20 cellular contexts compared by ENCODE assay signal in the genomic region with DNA sequence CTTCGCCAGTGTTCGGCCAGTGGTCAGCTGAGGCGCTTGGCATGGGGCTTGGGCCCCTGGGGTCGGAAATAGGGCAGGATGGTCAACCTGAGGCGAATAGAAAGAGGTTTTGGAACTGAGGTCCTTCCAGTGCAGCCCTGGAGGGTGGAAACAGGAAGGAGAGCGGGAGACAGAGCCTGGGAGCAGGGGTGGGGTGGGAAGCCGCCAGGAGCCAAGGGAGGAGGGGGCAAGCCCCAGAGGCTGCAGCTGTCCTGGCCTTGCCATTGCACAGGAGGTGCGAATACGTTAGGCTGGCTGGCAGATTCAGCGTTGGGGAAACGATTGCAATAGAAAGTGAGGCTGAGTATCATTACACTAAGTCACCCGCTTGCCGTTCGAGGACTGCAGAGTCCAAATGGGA. TPM values are rescaled to one million over a fixed set of nuclear protein-coding genes. Genes with fewer than 3 reads are reported as not detected.
DNase-seq lines count a peak whose midpoint lies in the region; ATAC-seq and TF ChIP-seq lines count a peak whose summit lies in the region.
"Had no signal": no experiment of that assay in that cellular context is flagged by ENCODE, and none has a peak within 500 bp of the region (broad histone marks: within the 10 kb centered on the region; RNA-seq: fewer than 3 reads in every experiment).

No MANE protein-coding gene starts in this region.

- H2AK5ac ChIP-seq in IMR-90 (ENCODE audit: low read depth, low read length), result no peak overlapping the region

- H3K18ac ChIP-seq in IMR-90 (ENCODE audit: low read depth, low read length), result no peak overlapping the region

- no TSS peak for BruUV-seq in IMR-90 (replicated peaks; lab: Mats Ljungman, UMichigan)

- H3K4me1 Mint-ChIP-seq in WTC11 (peaks cover 20% of the 10 kb centered on the region), natural killer cell (no peaks in the 10 kb centered on the region)
- H3K4me1 Mint-ChIP-seq: IgD-negative memory B cell had no signal

- H3K9ac ChIP-seq in IMR-90 (ENCODE audit: low read depth, low read length), result no peak overlapping the region

- H3K36me3 ChIP-seq in IMR-90 (ENCODE audit: control insufficient read depth, insufficient read depth, low read length) (no peaks in the 10 kb centered on the region), osteoblast (ENCODE audit: insufficient read depth, low read length) (no peaks in the 10 kb centered on the region)
- H3K36me3 ChIP-seq: HAP-1 had no signal

- no peak overlapping the region for H3K27ac Mint-ChIP-seq in WTC11
- H3K27ac Mint-ChIP-seq in natural killer cell, result no peak overlapping the region
- H3K27ac Mint-ChIP-seq: CD4-positive, alpha-beta T cell; IgD-negative memory B cell had no signal

- H3K27me3 Mint-ChIP-seq in WTC11 (ENCODE audit: low read depth), result peaks cover 11% of the 10 kb centered on the region
- peaks cover 0 to 12% of the 10 kb centered on the region in 2 donors for H3K27me3 Mint-ChIP-seq in natural killer cell (ENCODE audit: low read depth in 2 of 2)

- no peak overlapping the region for H4K5ac ChIP-seq in IMR-90 (ENCODE audit: low read depth, low read length)

- no peak overlapping the region for H2BK5ac ChIP-seq in IMR-90 (ENCODE audit: low read depth, low read length, poor library complexity, severe bottlenecking)

- H3K9me3 Mint-ChIP-seq in WTC11, result no peaks in the 10 kb centered on the region
- H3K9me3 Mint-ChIP-seq in natural killer cell, result no peaks in the 10 kb centered on the region
- H3K9me3 Mint-ChIP-seq: CD4-positive, alpha-beta T cell had no signal

- TF ChIP-seq CTCF in IMR-90 (conservative IDR thresholded peaks at IDR 0.05; ENCODE audit: low read depth, low read length) (no peak), WTC11 (IDR thresholded peaks at IDR 0.05) (no peak), osteoblast (IDR thresholded peaks at IDR 0.05; ENCODE audit: extremely low read depth, low read depth, low read length) (no peak), natural killer cell (IDR thresholded peaks at IDR 0.05) (no peak)

- H3K14ac ChIP-seq in IMR-90 (replicated peaks; ENCODE audit: low read depth, low read length), result no peak overlapping the region

- H3K4me3 ChIP-seq in IMR-90 (ENCODE audit: insufficient read depth, low read depth, low read length) (no peak overlapping the region), osteoblast (ENCODE audit: insufficient read depth, low read length) (no peak overlapping the region)
- H3K4me3 ChIP-seq: A549, HAP-1 had no signal

- H3K4me2 ChIP-seq in IMR-90 (ENCODE audit: low read depth, low read length), result no peak overlapping the region
- H3K4me2 ChIP-seq in osteoblast (ENCODE audit: insufficient read depth, low read length), result no peak overlapping the region
- H3K4me2 ChIP-seq: A549 had no signal

- TF ChIP-seq RAD21 in IMR-90 (IDR thresholded peaks at IDR 0.05; ENCODE audit: low read length), result no peak

- H4K91ac ChIP-seq in IMR-90 (ENCODE audit: insufficient read depth, low read depth, low read length), result no peak overlapping the region

- dilution Hi-C loops in IMR-90 (cut with HindIII; ENCODE audit: low sequenced_read_pairs, unreplicated experiment), result no loop called here

- in situ Hi-C loops in IMR-90 (cut with MboI; ENCODE audit: low sequenced_read_pairs), result no loop called here

- H3K23ac ChIP-seq in IMR-90 (ENCODE audit: low read depth, low read length), result no peak overlapping the region

- no peak for TF ChIP-seq POLR2A in IMR-90 (IDR thresholded peaks at IDR 0.05; ENCODE audit: low read depth, low read length)

- WGBS in IMR-90 (ENCODE audit: extremely low coverage in 2 of 2, insufficient read length in 1 of 2), 2 experiments, result 48% methylated on average over 7 of the region's 14 CpGs; no CpG with 5 or more reads in 1 of the 2 experiments

- H3K36me3 Mint-ChIP-seq in WTC11, result no peaks in the 10 kb centered on the region
- H3K36me3 Mint-ChIP-seq in natural killer cell, result no peaks in the 10 kb centered on the region

- 0 out of 2 replicates have a peak, but pooled peaks cover 2% of the 10 kb centered on the region for H3K9me1 ChIP-seq in IMR-90 (ENCODE audit: insufficient read depth, low read length)

- H3K4ac ChIP-seq in IMR-90 (ENCODE audit: low read depth, low read length), result no peak overlapping the region

- POLR2A ChIA-PET in IMR-90 (lab: Charles Lee; ENCODE audit: unreplicated experiment) (no interaction called here), WTC11 (lab: Charles Lee) (no interaction called here)

- ATAC-seq in IMR-90 (ENCODE audit: low read depth) (no peak), WTC11 (peak; percentile 53), HG03045 (IDR thresholded peaks at IDR 0.05; ENCODE audit: unreplicated experiment) (no peak), natural killer cell (no peak)
- ATAC-seq: A549 had no signal

- no peaks in the 10 kb centered on the region for H3K9me3 ChIP-seq in IMR-90 (ENCODE audit: control insufficient read depth, insufficient read depth, low read length)
- H3K9me3 ChIP-seq in osteoblast (ENCODE audit: low read depth, low read length), result no peaks in the 10 kb centered on the region
- H3K9me3 ChIP-seq: A549, Caco-2, HAP-1 had no signal

- H3K4me1 ChIP-seq in IMR-90 (ENCODE audit: control insufficient read depth, insufficient read depth, low read length) (no peaks in the 10 kb centered on the region; the same call in 1 of the 2 replicates), osteoblast (ENCODE audit: insufficient read depth, low read length) (peaks cover 8% of the 10 kb centered on the region)
- H3K4me1 ChIP-seq: HAP-1 had no signal

- H3K27me3 ChIP-seq in IMR-90 (ENCODE audit: control insufficient read depth, insufficient read depth, low read length) (peaks cover 15% of the 10 kb centered on the region), osteoblast (ENCODE audit: insufficient read depth, low read length) (peaks cover 8% of the 10 kb centered on the region)

- no peak overlapping the region for H2BK20ac ChIP-seq in IMR-90 (ENCODE audit: low read depth, low read length)

- H4K8ac ChIP-seq in IMR-90 (ENCODE audit: low read depth in 2 of 2, low read length in 2 of 2), result no peak overlapping the region

- H2AFZ ChIP-seq in IMR-90 (replicated peaks; ENCODE audit: low read length, poor library complexity), result peak overlapping the region; percentile 32
- H2AFZ ChIP-seq in osteoblast (ENCODE audit: low read length), result no peak overlapping the region

- H4K20me1 ChIP-seq in IMR-90 (ENCODE audit: insufficient read depth, low read length) (no peaks in the 10 kb centered on the region), osteoblast (ENCODE audit: insufficient read depth, low read length) (no peaks in the 10 kb centered on the region)

- H3K56ac ChIP-seq in IMR-90 (ENCODE audit: extremely low read depth, insufficient read depth, low read length), result no peak overlapping the region

- DNase-seq in NCI-H1092 treated with DMSO at 0.1 percent for 48 hours (lab: John Stamatoyannopoulos, UW), result peak; percentile 20
- no peak for DNase-seq in NCI-H1092 (lab: John Stamatoyannopoulos, UW)
- no peak for DNase-seq in IMR-90
- no peak for DNase-seq in WTC11 (ENCODE audit: low spot score)
- peak; percentile 42 for DNase-seq in osteoblast (ENCODE audit: insufficient read length, low spot score, missing footprints)
- no peak for DNase-seq in natural killer cell
- DNase-seq: AML-193; Caco-2; CD4-positive, alpha-beta T cell; DMS153; DMS79; GDM1; GOT3 had no signal

- H3K27ac ChIP-seq in IMR-90 (ENCODE audit: insufficient read depth, low read length) (no peak overlapping the region), osteoblast (ENCODE audit: low read depth, low read length) (no peak overlapping the region)
- H3K27ac ChIP-seq: 22Rv1, C4-2B, HL-60 had no signal

- intact Hi-C loops in IMR-90 (cut with micrococcal nuclease), result no loop called here
- intact Hi-C loops in natural killer cell (cut with micrococcal nuclease), result no loop called here

- no peak overlapping the region for H2BK15ac ChIP-seq in IMR-90 (ENCODE audit: low read depth, low read length)

- H3K4me3 Mint-ChIP-seq in WTC11, result no peak overlapping the region
- H3K4me3 Mint-ChIP-seq in natural killer cell, result no peak overlapping the region
- H3K4me3 Mint-ChIP-seq: CD4-positive, alpha-beta T cell; IgD-negative memory B cell had no signal

- H2BK120ac ChIP-seq in IMR-90 (ENCODE audit: low read depth, low read length), result no peak overlapping the region

- H3K79me2 ChIP-seq in osteoblast (ENCODE audit: insufficient read depth, low read length), result no peaks in the 10 kb centered on the region

- CTCF ChIA-PET in IMR-90 (lab: Yijun Ruan, JAX) (interaction anchor here (1.4 kb wide), 1 partner anchor 9 kb away, joined by 3 read pairs; no protein-coding TSS in a partner anchor), WTC11 (lab: Charles Lee) (interaction anchor here (0.6 to 2.5 kb wide), 5 partner anchors 9 to 108 kb away, joined by 3 to 9 read pairs (median 3); partner anchors contain the start of gene KCTD17)

- no peaks in the 10 kb centered on the region for H3K79me1 ChIP-seq in IMR-90 (ENCODE audit: low read depth in 1 of 2, low read length in 2 of 2)

- H2AK9ac ChIP-seq in IMR-90 (replicated peaks; ENCODE audit: low read depth, low read length, poor library complexity), result no peak overlapping the region

TF ChIP-seq in IMR-90, 13 proteins besides CTCF, POLR2A, EP300 and RAD21 (continues in another document):
- TF ChIP-seq RCOR1 (IDR thresholded peaks at IDR 0.05; ENCODE audit: insufficient replicate concordance, low read length) (no peak), CHD1 (IDR thresholded peaks at IDR 0.05; ENCODE audit: low read depth, low read length) (no peak)

RNA-seq across cellular contexts. Expression of gene KCTD17, which starts 13.9 kb away (rescaled TPM):
- 28.3 and 29.2 TPM in 2 replicates for total RNA-seq in IMR-90 (2012; rRNA removed)
- polyA plus RNA-seq in IMR-90 (2012; rRNA removed), result 37.3 and 37.8 TPM in 2 replicates
- polyA plus RNA-seq in IMR-90 (2012; cell fraction: cytosol; rRNA removed), result 26.9 and 44.6 TPM in 2 replicates
- 48.0 and 87.9 TPM in 2 replicates for polyA plus RNA-seq in IMR-90 (2012; cell fraction: nucleus; rRNA removed; ENCODE audit: low replicate concordance)
- 29.4 to 36.3 TPM (median 31.5 TPM) in 3 replicates for total RNA-seq in WTC11 (2021)
- 22.7 and 25.0 TPM in 2 replicates for total RNA-seq in osteoblast
- 10 to 100 TPM; 21.3 to 29.4 (median 22.9) TPM for total RNA-seq in natural killer cell

RNA-seq across cellular contexts. Expression of gene MPST, which starts 18.1 kb away (rescaled TPM):
- total RNA-seq in IMR-90 (2012; rRNA removed) (19.2 and 22.5 TPM in 2 replicates), WTC11 (2021) (86.6 to 101 TPM (median 98.7 TPM) in 3 replicates), osteoblast (82.5 and 91.6 TPM in 2 replicates), natural killer cell (10 to 100 TPM; 21.4 to 23.9 (median 22.9) TPM)
- polyA plus RNA-seq in IMR-90 (2012; rRNA removed), result 43.0 and 60.2 TPM in 2 replicates
- 54.5 and 93.1 TPM in 2 replicates for polyA plus RNA-seq in IMR-90 (2012; cell fraction: cytosol; rRNA removed)
- polyA plus RNA-seq in IMR-90 (2012; cell fraction: nucleus; rRNA removed; ENCODE audit: low replicate concordance), result 48.0 and 88.6 TPM in 2 replicates

RNA-seq across cellular contexts. Expression of gene TST, which starts 18.4 kb away (rescaled TPM):
- 26.9 and 31.7 TPM in 2 replicates for total RNA-seq in IMR-90 (2012; rRNA removed)
- 37.7 and 44.0 TPM in 2 replicates for polyA plus RNA-seq in IMR-90 (2012; rRNA removed)
- polyA plus RNA-seq in IMR-90 (2012; cell fraction: cytosol; rRNA removed), result 54.2 and 60.4 TPM in 2 replicates
- polyA plus RNA-seq in IMR-90 (2012; cell fraction: nucleus; rRNA removed; ENCODE audit: low replicate concordance), result 17.1 and 33.6 TPM in 2 replicates
- total RNA-seq in WTC11 (2021), result 24.4 to 33.3 TPM (median 32.8 TPM) in 3 replicates
- total RNA-seq in osteoblast, result 53.6 and 63.3 TPM in 2 replicates
- 1 to 10 TPM; 3.1 to 4.9 (median 4.3) TPM for total RNA-seq in natural killer cell
- total RNA-seq: CD4-positive, alpha-beta T cell had no signal

Comparison
In these comparisons a context has a peak if more than half of its experiments do, and no peak if none do; other contexts are left out.
1. DNase-seq: peak in NCI-H1092 treated with DMSO at 0.1 percent for 48 hours (single experiment) and osteoblast (single experiment); none in NCI-H1092 (single experiment), IMR-90 (single experiment), WTC11 (single experiment) and natural killer cell (single experiment).